Comparison of ENCODE assay signal across 2 cellular contexts in the genomic region with DNA sequence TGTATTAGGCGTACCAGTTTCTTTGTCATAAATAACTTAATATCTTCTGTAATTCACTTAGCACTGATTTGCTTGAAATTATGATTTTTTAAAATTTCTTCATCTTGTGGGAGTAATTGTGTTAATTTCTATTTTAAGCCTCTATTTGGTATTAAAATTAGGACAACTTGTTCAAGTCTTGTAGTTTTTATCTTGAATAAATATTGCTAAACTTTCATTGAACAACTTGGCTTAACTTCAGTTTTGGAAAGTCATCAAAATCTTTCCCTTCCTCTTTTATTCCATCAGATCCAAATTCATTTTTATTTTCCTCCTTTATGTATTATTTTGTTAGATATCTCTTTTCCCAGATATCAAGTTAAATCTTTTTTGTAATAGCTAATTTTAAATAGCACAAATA.
TF ChIP-seq lines count a peak whose summit lies in the region.

No MANE protein-coding gene starts in this region.

TF ChIP-seq in liver, 16 proteins besides CTCF, POLR2A, EP300 and RAD21:
- TF ChIP-seq SP1 (IDR thresholded peaks at IDR 0.05) (peak; percentile 30), TAF1 (conservative IDR thresholded peaks at IDR 0.05) (no peak), RXRA (IDR thresholded peaks at IDR 0.05) (peak; percentile 21 to 44), GABPA (IDR thresholded peaks at IDR 0.05 in 1 of 2, conservative IDR thresholded peaks at IDR 0.05 in 1 of 2) (peak in 1 of 2 donors; percentile 14), FOXA1 (IDR thresholded peaks at IDR 0.05) (no peak), YY1 (IDR thresholded peaks at IDR 0.05) (no peak), HNF4G (IDR thresholded peaks at IDR 0.05) (no peak), NR2F2 (IDR thresholded peaks at IDR 0.05) (no peak), EGR1 (IDR thresholded peaks at IDR 0.05; ENCODE audit: low read depth in 2 of 2) (peak in 1 of 2 donors; percentile 15), FOXA2 (IDR thresholded peaks at IDR 0.05) (peak; percentile 9), HNF4A (conservative IDR thresholded peaks at IDR 0.05) (peak in 1 of 2 donors; percentile 33)
- TF ChIP-seq, protein P1, sequence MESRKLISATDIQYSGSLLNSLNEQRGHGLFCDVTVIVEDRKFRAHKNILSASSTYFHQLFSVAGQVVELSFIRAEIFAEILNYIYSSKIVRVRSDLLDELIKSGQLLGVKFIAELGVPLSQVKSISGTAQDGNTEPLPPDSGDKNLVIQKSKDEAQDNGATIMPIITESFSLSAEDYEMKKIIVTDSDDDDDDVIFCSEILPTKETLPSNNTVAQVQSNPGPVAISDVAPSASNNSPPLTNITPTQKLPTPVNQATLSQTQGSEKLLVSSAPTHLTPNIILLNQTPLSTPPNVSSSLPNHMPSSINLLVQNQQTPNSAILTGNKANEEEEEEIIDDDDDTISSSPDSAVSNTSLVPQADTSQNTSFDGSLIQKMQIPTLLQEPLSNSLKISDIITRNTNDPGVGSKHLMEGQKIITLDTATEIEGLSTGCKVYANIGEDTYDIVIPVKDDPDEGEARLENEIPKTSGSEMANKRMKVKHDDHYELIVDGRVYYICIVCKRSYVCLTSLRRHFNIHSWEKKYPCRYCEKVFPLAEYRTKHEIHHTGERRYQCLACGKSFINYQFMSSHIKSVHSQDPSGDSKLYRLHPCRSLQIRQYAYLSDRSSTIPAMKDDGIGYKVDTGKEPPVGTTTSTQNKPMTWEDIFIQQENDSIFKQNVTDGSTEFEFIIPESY (IDR thresholded peaks at IDR 0.05) = no peak
- TF ChIP-seq, protein P2, sequence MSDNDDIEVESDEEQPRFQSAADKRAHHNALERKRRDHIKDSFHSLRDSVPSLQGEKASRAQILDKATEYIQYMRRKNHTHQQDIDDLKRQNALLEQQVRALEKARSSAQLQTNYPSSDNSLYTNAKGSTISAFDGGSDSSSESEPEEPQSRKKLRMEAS (IDR thresholded peaks at IDR 0.05) = no peak
- TF ChIP-seq, protein P3, sequence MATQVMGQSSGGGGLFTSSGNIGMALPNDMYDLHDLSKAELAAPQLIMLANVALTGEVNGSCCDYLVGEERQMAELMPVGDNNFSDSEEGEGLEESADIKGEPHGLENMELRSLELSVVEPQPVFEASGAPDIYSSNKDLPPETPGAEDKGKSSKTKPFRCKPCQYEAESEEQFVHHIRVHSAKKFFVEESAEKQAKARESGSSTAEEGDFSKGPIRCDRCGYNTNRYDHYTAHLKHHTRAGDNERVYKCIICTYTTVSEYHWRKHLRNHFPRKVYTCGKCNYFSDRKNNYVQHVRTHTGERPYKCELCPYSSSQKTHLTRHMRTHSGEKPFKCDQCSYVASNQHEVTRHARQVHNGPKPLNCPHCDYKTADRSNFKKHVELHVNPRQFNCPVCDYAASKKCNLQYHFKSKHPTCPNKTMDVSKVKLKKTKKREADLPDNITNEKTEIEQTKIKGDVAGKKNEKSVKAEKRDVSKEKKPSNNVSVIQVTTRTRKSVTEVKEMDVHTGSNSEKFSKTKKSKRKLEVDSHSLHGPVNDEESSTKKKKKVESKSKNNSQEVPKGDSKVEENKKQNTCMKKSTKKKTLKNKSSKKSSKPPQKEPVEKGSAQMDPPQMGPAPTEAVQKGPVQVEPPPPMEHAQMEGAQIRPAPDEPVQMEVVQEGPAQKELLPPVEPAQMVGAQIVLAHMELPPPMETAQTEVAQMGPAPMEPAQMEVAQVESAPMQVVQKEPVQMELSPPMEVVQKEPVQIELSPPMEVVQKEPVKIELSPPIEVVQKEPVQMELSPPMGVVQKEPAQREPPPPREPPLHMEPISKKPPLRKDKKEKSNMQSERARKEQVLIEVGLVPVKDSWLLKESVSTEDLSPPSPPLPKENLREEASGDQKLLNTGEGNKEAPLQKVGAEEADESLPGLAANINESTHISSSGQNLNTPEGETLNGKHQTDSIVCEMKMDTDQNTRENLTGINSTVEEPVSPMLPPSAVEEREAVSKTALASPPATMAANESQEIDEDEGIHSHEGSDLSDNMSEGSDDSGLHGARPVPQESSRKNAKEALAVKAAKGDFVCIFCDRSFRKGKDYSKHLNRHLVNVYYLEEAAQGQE (IDR thresholded peaks at IDR 0.05) = no peak
- TF ChIP-seq, protein P4, sequence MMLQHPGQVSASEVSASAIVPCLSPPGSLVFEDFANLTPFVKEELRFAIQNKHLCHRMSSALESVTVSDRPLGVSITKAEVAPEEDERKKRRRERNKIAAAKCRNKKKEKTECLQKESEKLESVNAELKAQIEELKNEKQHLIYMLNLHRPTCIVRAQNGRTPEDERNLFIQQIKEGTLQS (IDR thresholded peaks at IDR 0.05) = no peak
TF ChIP-seq in liver: peak in this region for 6.

TF ChIP-seq in HepG2, 621 proteins besides CTCF, POLR2A, EP300 and RAD21:
- no peak for TF ChIP-seq MLLT10 (CRISPR knock-in tag; IDR thresholded peaks at IDR 0.05)
- TF ChIP-seq, protein P5, sequence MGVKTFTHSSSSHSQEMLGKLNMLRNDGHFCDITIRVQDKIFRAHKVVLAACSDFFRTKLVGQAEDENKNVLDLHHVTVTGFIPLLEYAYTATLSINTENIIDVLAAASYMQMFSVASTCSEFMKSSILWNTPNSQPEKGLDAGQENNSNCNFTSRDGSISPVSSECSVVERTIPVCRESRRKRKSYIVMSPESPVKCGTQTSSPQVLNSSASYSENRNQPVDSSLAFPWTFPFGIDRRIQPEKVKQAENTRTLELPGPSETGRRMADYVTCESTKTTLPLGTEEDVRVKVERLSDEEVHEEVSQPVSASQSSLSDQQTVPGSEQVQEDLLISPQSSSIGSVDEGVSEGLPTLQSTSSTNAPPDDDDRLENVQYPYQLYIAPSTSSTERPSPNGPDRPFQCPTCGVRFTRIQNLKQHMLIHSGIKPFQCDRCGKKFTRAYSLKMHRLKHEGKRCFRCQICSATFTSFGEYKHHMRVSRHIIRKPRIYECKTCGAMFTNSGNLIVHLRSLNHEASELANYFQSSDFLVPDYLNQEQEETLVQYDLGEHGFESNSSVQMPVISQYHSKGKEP (CRISPR knock-in tag; IDR thresholded peaks at IDR 0.05) = no peak
- no peak for TF ChIP-seq HIVEP1 (CRISPR knock-in tag; IDR thresholded peaks at IDR 0.05)
